8 cellular contexts compared by ENCODE assay signal in the genomic region with DNA sequence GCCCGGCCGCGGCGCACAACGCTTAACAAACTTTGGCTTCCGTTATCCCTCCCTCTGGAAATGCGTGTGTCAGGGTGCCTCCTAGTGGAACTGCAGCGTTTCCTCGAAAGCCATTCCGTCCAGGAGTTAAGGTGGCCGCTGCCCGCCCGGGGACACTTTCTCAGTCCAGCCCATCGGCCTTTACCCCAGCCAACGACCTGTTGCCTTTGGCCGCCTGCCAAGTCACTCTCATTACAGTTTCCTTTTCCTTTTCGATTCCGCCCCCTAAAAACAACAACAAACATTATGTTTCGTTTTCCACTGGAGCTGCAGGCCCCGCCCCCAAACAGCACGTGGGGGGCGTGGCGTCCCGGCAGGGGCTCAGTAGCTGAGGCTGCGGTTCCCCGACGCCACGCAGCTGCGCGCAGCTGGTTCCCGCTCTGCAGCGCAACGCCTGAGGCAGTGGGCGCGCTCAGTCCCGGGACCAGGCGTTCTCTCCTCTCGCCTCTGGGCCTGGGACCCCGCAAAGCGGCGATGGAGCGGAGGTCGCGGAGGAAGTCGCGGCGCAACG. TPM values are rescaled to one million over a fixed set of nuclear protein-coding genes. Genes with fewer than 3 reads are reported as not detected.
DNase-seq lines count a peak whose midpoint lies in the region; ATAC-seq and TF ChIP-seq lines count a peak whose summit lies in the region.

HERC5 (plus strand) TSS at position 363 of the 550 bp plus-strand sequence; CDS start at position 514, 151 bp downstream.

- peak within 1 kb of the TSS in 3 of 4 donors; percentile 84 to 87 (median 86) for H3K27ac ChIP-seq in gastroesophageal sphincter
- no peak within 1 kb of the TSS for H3K27ac ChIP-seq in neuronal stem cell (replicated peaks; ENCODE audit: low read length)
- H3K27ac ChIP-seq in subcutaneous abdominal adipose tissue (ENCODE audit: low read depth, low read length): no peak within 1 kb of the TSS

- TF ChIP-seq CTCF in gastroesophageal sphincter (IDR thresholded peaks at IDR 0.05): peak; percentile 18 to 79 (median 64)

- H3K18ac ChIP-seq in neuronal stem cell (ENCODE audit: low read length): peak within 1 kb of the TSS; percentile 83

- H2BK120ac ChIP-seq in neuronal stem cell (ENCODE audit: low read depth, low read length): no peak within 1 kb of the TSS

- no peak within 1 kb of the TSS for H4K8ac ChIP-seq in neuronal stem cell (ENCODE audit: low read depth, low read length)

- peak within 1 kb of the TSS; percentile 50 to 79 for H3K4me3 ChIP-seq in gastroesophageal sphincter
- peak within 1 kb of the TSS; percentile 53 to 80 for H3K4me3 ChIP-seq in neuronal stem cell (ENCODE audit: low read length in 2 of 2)
- peak within 1 kb of the TSS; percentile 72 to 86 (median 75) for H3K4me3 ChIP-seq in subcutaneous abdominal adipose tissue (ENCODE audit: low read depth in 1 of 5, low read length in 5 of 5)

- peaks cover 0 to 21% (median 0%) of the 10 kb centered on the region in 3 donors for H3K4me1 ChIP-seq in gastroesophageal sphincter
- peaks cover 0 to 2% of the 10 kb centered on the region in 2 donors for H3K4me1 ChIP-seq in neuronal stem cell (ENCODE audit: control insufficient read depth in 2 of 2, insufficient read depth in 1 of 2, low read depth in 1 of 2, low read length in 2 of 2)
- H3K4me1 ChIP-seq in subcutaneous abdominal adipose tissue (ENCODE audit: control insufficient read depth in 5 of 5, insufficient read depth in 5 of 5, low read length in 5 of 5): peaks cover 0 to 13% (median 6%) of the 10 kb centered on the region in 5 donors

- H2BK12ac ChIP-seq in neuronal stem cell (ENCODE audit: low read length): no peak within 1 kb of the TSS

- H3K4me2 ChIP-seq in neuronal stem cell (ENCODE audit: insufficient read depth, low read length, poor library complexity, severe bottlenecking): peak within 1 kb of the TSS; percentile 80

- H3K9me3 ChIP-seq in gastroesophageal sphincter: no peaks in the 10 kb centered on the region
- no peaks in the 10 kb centered on the region for H3K9me3 ChIP-seq in neuronal stem cell (replicated peaks in 1 of 2; ENCODE audit: control insufficient read depth in 2 of 2, insufficient read depth in 1 of 2, low read depth in 1 of 2, low read length in 2 of 2)
- H3K9me3 ChIP-seq in subcutaneous abdominal adipose tissue (ENCODE audit: control insufficient read depth in 5 of 5, low read length in 5 of 5): no peaks in the 10 kb centered on the region

- 0 to 1% methylated on average over 7 to 16 of the region's 48 CpGs for WGBS in gastroesophageal sphincter (ENCODE audit: low coverage in 1 of 2), 2 donors
- no CpG with 5 or more reads among the region's 48 CpGs for WGBS in neuronal stem cell (ENCODE audit: extremely low coverage in 2 of 2, insufficient read length in 2 of 2, insufficient replicate concordance in 1 of 2), 2 donors

- no peak within 1 kb of the TSS for H2BK5ac ChIP-seq in neuronal stem cell (ENCODE audit: low read length)

- no peaks in the 10 kb centered on the region for H3K79me1 ChIP-seq in neuronal stem cell (ENCODE audit: low read depth, low read length)

- no peak within 1 kb of the TSS for H2BK15ac ChIP-seq in neuronal stem cell (ENCODE audit: low read length)

- no peak for TF ChIP-seq EP300 in gastroesophageal sphincter (IDR thresholded peaks at IDR 0.05)

- no peak within 1 kb of the TSS for H4K91ac ChIP-seq in neuronal stem cell (ENCODE audit: low read depth, low read length, poor library complexity)

- peak within 1 kb of the TSS; percentile 98 for H2AFZ ChIP-seq in neuronal stem cell (ENCODE audit: low read length)

- peak within 1 kb of the TSS; percentile 43 for H3K23ac ChIP-seq in neuronal stem cell (ENCODE audit: low read depth, low read length, poor library complexity)

- H3K27me3 ChIP-seq in gastroesophageal sphincter (no peaks in the 10 kb centered on the region), neuronal stem cell (ENCODE audit: control insufficient read depth in 3 of 3, insufficient read depth in 3 of 3, low read depth in 1 of 3, low read length in 3 of 3) (peaks cover 9 to 24% (median 16%) of the 10 kb centered on the region in 3 experiments), subcutaneous abdominal adipose tissue (ENCODE audit: control insufficient read depth in 5 of 5, insufficient read depth in 4 of 5, low read length in 5 of 5) (no peaks in the 10 kb centered on the region)

- H3K9ac ChIP-seq in neuronal stem cell (ENCODE audit: low read depth, low read length, poor library complexity) (peak within 1 kb of the TSS; percentile 21), subcutaneous abdominal adipose tissue (ENCODE audit: low read length in 5 of 5) (peak within 1 kb of the TSS in 3 of 5 donors; percentile 64 to 68 (median 66))

- no peak within 1 kb of the TSS for H2AK5ac ChIP-seq in neuronal stem cell (ENCODE audit: low read depth, low read length)

- no peak within 1 kb of the TSS for H3K4ac ChIP-seq in neuronal stem cell (ENCODE audit: low read length)

- DNase-seq in DMS79 (lab: John Stamatoyannopoulos, UW) (peak; percentile 67), HuH-7.5 (ENCODE audit: low spot score) (peak; percentile 86), SIG-M5 (lab: John Stamatoyannopoulos, UW) (peak; percentile 33), neuronal stem cell (ENCODE audit: low spot score) (peak; percentile 66)
- peak; percentile 86 for DNase-seq in activated gamma-delta T cell treated with anti-CD3 and anti-CD28 coated beads, Interleukin-2, amount 50 U/mL, for 16 hours (ENCODE audit: low read depth)

- H3K36me3 ChIP-seq in gastroesophageal sphincter (no peaks in the 10 kb centered on the region), neuronal stem cell (replicated peaks in 1 of 2; ENCODE audit: control insufficient read depth in 2 of 2, insufficient read depth in 2 of 2, low read length in 2 of 2) (no peaks in the 10 kb centered on the region), subcutaneous abdominal adipose tissue (ENCODE audit: control insufficient read depth in 5 of 5, insufficient read depth in 5 of 5, low read length in 5 of 5) (peaks cover 0 to under 1% (median 0%) of the 10 kb centered on the region in 5 donors)

- peak; percentile 95 for ATAC-seq in GM21528 (IDR thresholded peaks at IDR 0.05; ENCODE audit: low FRiP score, unreplicated experiment)
- peak; percentile 92 for ATAC-seq in gastroesophageal sphincter

- peak in 1 of 2 donors; percentile 56 for TF ChIP-seq POLR2A in gastroesophageal sphincter (IDR thresholded peaks at IDR 0.05)

- peak within 1 kb of the TSS; percentile 38 for H3K14ac ChIP-seq in neuronal stem cell (ENCODE audit: low read length)

RNA-seq across cellular contexts. Expression of gene HERC5, which starts in this region (rescaled TPM):
- 1 to 10 TPM; 2.2 to 5.9 (median 3.9) TPM for total RNA-seq in gastroesophageal sphincter
- polyA plus RNA-seq in neuronal stem cell (2013, experiment 1 of 2): 1.3 TPM
- 1.2 TPM for polyA plus RNA-seq in neuronal stem cell (2013, experiment 2 of 2)

Comparison
In these comparisons a context has a peak if more than half of its experiments do, and no peak if none do; other contexts are left out.
1. DNase-seq: peak in every context shown above with its lines; median percentile 86 in HuH-7.5; 86 in activated gamma-delta T cell treated with anti-CD3 and anti-CD28 coated beads, Interleukin-2, amount 50 U/mL, for 16 hours; 67 in DMS79; 66 in neuronal stem cell; 33 in SIG-M5.
2. H3K27ac ChIP-seq: peak in gastroesophageal sphincter (3 of 4); none in neuronal stem cell (single experiment) and subcutaneous abdominal adipose tissue (single experiment).
3. Peak in every context shown above with its lines, with median percentiles within 50 percentile points of each other: H3K4me3 ChIP-seq.